8 cellular contexts compared by ENCODE assay signal in the genomic region with DNA sequence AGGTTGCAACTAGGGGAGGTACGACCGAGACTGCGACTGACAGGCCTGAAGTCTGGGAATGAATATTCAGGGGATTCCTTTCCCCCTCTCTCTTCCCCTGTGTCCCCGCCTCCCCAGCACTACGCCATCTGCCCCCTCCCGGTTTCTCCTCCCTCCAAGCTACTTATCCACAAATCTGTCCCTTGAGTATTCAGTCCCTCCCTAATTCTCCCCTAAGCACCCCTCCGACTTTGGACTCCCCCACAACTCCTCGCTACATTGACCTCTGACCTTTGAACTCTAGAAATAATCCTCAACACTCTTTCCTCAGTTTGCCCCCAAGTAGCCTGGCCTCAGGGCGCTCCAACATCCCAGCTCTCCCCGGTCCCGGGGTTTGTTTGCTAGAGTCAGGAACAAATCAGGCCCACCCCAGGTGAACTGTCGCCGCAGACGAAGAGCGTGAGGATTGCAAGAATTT. TPM values are rescaled to one million over a fixed set of nuclear protein-coding genes. Genes with fewer than 3 reads are reported as not detected.
DNase-seq lines count a peak whose midpoint lies in the region; ATAC-seq and FAIRE-seq lines count a peak whose summit lies in the region.

No MANE protein-coding gene starts in this region.

- H3K27ac ChIP-seq in SJSA1: peak overlapping the region; percentile 25; the same call in 1 of the 2 replicates
- peak overlapping the region; percentile 85 for H3K27ac ChIP-seq in epithelial cell of prostate

- peak overlapping the region; percentile 78 for H3K9ac ChIP-seq in mucosa of stomach (ENCODE audit: low read length)

- H3K9me3 ChIP-seq in SJSA1 (replicated peaks) (no peaks in the 10 kb centered on the region), mucosa of stomach (ENCODE audit: control insufficient read depth, low read length) (no peaks in the 10 kb centered on the region)

- no peak for FAIRE-seq in urothelium cell line (lab: Jason Lieb, UNC)

- peak; percentile 13 for ATAC-seq in HG02870 (IDR thresholded peaks at IDR 0.05; ENCODE audit: unreplicated experiment)
- no peak for ATAC-seq in HG02763 (IDR thresholded peaks at IDR 0.05; ENCODE audit: unreplicated experiment)

- DNase-seq in D341Med (ENCODE audit: low spot score): peak; percentile 90
- DNase-seq in SJSA1 (ENCODE audit: low read depth in 1 of 2, low spot score in 2 of 2): no peak
- no peak for DNase-seq in epithelial cell of prostate (ENCODE audit: low read depth, low spot score)
- peak; percentile 38 for DNase-seq in urothelium cell line (ENCODE audit: low spot score)
- DNase-seq in T1000 (lab: John Stamatoyannopoulos, UW): no peak

- H3K36me3 ChIP-seq in SJSA1 (peaks cover 53% of the 10 kb centered on the region), mucosa of stomach (ENCODE audit: control insufficient read depth, insufficient read depth, low read length) (peaks cover 10% of the 10 kb centered on the region)

- H3K4me3 ChIP-seq in SJSA1: peak overlapping the region; percentile 51
- H3K4me3 ChIP-seq in mucosa of stomach (ENCODE audit: low read length): peak overlapping the region; percentile 73

- H3K4me1 ChIP-seq in SJSA1 (replicated peaks) (peaks cover 19% of the 10 kb centered on the region), mucosa of stomach (ENCODE audit: control insufficient read depth, insufficient read depth, low read length) (peaks cover 11% of the 10 kb centered on the region)

- H3K27me3 ChIP-seq in SJSA1 (replicated peaks): no peaks in the 10 kb centered on the region
- H3K27me3 ChIP-seq in mucosa of stomach (ENCODE audit: control insufficient read depth, insufficient read depth, low read length): no peaks in the 10 kb centered on the region

RNA-seq across cellular contexts. Expression of a gene that starts 0.4 kb away (rescaled TPM):
- 15.8 and 18.3 TPM in 2 replicates for total RNA-seq in SJSA1 (2014; rRNA removed; shearing (Covaris generic))

RNA-seq across cellular contexts. Expression of a gene that starts 0.6 kb away (rescaled TPM):
- 52.9 and 62.9 TPM in 2 replicates for total RNA-seq in SJSA1 (2014; rRNA removed; shearing (Covaris generic))

RNA-seq across cellular contexts. Expression of a gene that starts 8.9 kb away (rescaled TPM):
- not detected in 2 replicates for total RNA-seq in SJSA1 (2014; rRNA removed; shearing (Covaris generic))

RNA-seq across cellular contexts. Expression of a gene that starts 10.5 kb away (rescaled TPM):
- 1.2 TPM in 1 of 2 replicates, not detected in the other for total RNA-seq in SJSA1 (2014; rRNA removed; shearing (Covaris generic))

RNA-seq across cellular contexts. Expression of a gene that starts 18.9 kb away (rescaled TPM):
- 0.06 and 1.1 TPM in 2 replicates for total RNA-seq in SJSA1 (2014; rRNA removed; shearing (Covaris generic))

Comparison
In these comparisons a context has a peak if more than half of its experiments do, and no peak if none do; other contexts are left out.
1. DNase-seq: peak in D341Med (single experiment) and urothelium cell line (single experiment); none in SJSA1 (0 of 2), epithelial cell of prostate (single experiment) and T1000 (single experiment).